1 cellular context compared by ENCODE assay signal in genomic region chr2:26345554-26346453, GRCh38.
A peak's percentile ranks its signal among the peaks of the same experiment; 100 is the strongest.
TF ChIP-seq lines count a peak whose summit lies in the region.

A gene with protein sequence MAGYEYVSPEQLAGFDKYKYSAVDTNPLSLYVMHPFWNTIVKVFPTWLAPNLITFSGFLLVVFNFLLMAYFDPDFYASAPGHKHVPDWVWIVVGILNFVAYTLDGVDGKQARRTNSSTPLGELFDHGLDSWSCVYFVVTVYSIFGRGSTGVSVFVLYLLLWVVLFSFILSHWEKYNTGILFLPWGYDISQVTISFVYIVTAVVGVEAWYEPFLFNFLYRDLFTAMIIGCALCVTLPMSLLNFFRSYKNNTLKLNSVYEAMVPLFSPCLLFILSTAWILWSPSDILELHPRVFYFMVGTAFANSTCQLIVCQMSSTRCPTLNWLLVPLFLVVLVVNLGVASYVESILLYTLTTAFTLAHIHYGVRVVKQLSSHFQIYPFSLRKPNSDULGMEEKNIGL (plus strand): TSS chr2:26346143. CDS start chr2:26346233, 90 bp downstream.

TF ChIP-seq in HepG2, 621 proteins besides CTCF, POLR2A, EP300 and RAD21 (continued from another document and continues in another):
- TF ChIP-seq CSRNP1 (CRISPR knock-in tag; IDR thresholded peaks at IDR 0.05) (peak; percentile 78; the same call in 1 of the 2 replicates), TOPORS (CRISPR knock-in tag; IDR thresholded peaks at IDR 0.05) (peak; percentile 82), POLR2AphosphoS5 (IDR thresholded peaks at IDR 0.05; ENCODE audit: low read depth, low read length) (peak; percentile 98), RFXAP (CRISPR knock-in tag; IDR thresholded peaks at IDR 0.05; ENCODE audit: borderline replicate concordance) (peak; percentile 77; the same call in 1 of the 2 replicates), CBX1 (IDR thresholded peaks at IDR 0.05; ENCODE audit: low read depth) (no peak), NKX3-1 (CRISPR knock-in tag; IDR thresholded peaks at IDR 0.05) (peak; percentile 83; the same call in 1 of the 2 replicates), ARNT (IDR thresholded peaks at IDR 0.05) (no peak), STAT5B (CRISPR knock-in tag; IDR thresholded peaks at IDR 0.05) (peak; percentile 82; the same call in 1 of the 2 replicates), ZNF101 (CRISPR knock-in tag; IDR thresholded peaks at IDR 0.05; ENCODE audit: borderline replicate concordance, low read depth) (0 out of 2 replicates have a peak, but pooled peaks have one; percentile 42), ZNF572 (CRISPR knock-in tag; IDR thresholded peaks at IDR 0.05) (peak; percentile 94), SP4 (CRISPR knock-in tag; IDR thresholded peaks at IDR 0.05) (peak; percentile 100), ZNF878 (CRISPR knock-in tag; IDR thresholded peaks at IDR 0.05) (0 out of 2 replicates have a peak, but pooled peaks have one; percentile 73), ZNF687 (CRISPR knock-in tag; IDR thresholded peaks at IDR 0.05) (peak; percentile 90), ZNF619 (CRISPR knock-in tag; IDR thresholded peaks at IDR 0.05) (no peak), ZNF569 (CRISPR knock-in tag; IDR thresholded peaks at IDR 0.05; ENCODE audit: borderline replicate concordance) (no peak), STAT6 (CRISPR knock-in tag; IDR thresholded peaks at IDR 0.05; ENCODE audit: borderline replicate concordance) (peak; percentile 74; the same call in 1 of the 2 replicates), ZNF577 (CRISPR knock-in tag; IDR thresholded peaks at IDR 0.05; ENCODE audit: borderline replicate concordance, low read depth) (0 out of 2 replicates have a peak, but pooled peaks have one; percentile 41), PBX3 (CRISPR knock-in tag; IDR thresholded peaks at IDR 0.05; ENCODE audit: borderline replicate concordance) (no peak), MZF1 (CRISPR knock-in tag; IDR thresholded peaks at IDR 0.05; ENCODE audit: borderline replicate concordance) (0 out of 2 replicates have a peak, but pooled peaks have one; percentile 86), PATZ1 (CRISPR knock-in tag; IDR thresholded peaks at IDR 0.05) (peak; percentile 84), ZNF367 (CRISPR knock-in tag; IDR thresholded peaks at IDR 0.05; ENCODE audit: borderline replicate concordance) (no peak), CHCHD3 (CRISPR knock-in tag; IDR thresholded peaks at IDR 0.05) (peak; percentile 63; the same call in 1 of the 2 replicates), THYN1 (CRISPR knock-in tag; IDR thresholded peaks at IDR 0.05; ENCODE audit: borderline replicate concordance, low read depth) (peak; percentile 82; the same call in 1 of the 2 replicates), GPBP1L1 (CRISPR knock-in tag; IDR thresholded peaks at IDR 0.05) (no peak), SOX6 (IDR thresholded peaks at IDR 0.05) (no peak), SOX6 (CRISPR knock-in tag; IDR thresholded peaks at IDR 0.05) (peak; percentile 76), ZNF652 (CRISPR knock-in tag; IDR thresholded peaks at IDR 0.05; ENCODE audit: borderline replicate concordance, low read depth) (no peak), JUND (CRISPR knock-in tag; IDR thresholded peaks at IDR 0.05) (peak; percentile 73), ZNF563 (CRISPR knock-in tag; IDR thresholded peaks at IDR 0.05) (peak; percentile 76), MTA3 (CRISPR knock-in tag; IDR thresholded peaks at IDR 0.05) (no peak)
- TF ChIP-seq, protein P1, sequence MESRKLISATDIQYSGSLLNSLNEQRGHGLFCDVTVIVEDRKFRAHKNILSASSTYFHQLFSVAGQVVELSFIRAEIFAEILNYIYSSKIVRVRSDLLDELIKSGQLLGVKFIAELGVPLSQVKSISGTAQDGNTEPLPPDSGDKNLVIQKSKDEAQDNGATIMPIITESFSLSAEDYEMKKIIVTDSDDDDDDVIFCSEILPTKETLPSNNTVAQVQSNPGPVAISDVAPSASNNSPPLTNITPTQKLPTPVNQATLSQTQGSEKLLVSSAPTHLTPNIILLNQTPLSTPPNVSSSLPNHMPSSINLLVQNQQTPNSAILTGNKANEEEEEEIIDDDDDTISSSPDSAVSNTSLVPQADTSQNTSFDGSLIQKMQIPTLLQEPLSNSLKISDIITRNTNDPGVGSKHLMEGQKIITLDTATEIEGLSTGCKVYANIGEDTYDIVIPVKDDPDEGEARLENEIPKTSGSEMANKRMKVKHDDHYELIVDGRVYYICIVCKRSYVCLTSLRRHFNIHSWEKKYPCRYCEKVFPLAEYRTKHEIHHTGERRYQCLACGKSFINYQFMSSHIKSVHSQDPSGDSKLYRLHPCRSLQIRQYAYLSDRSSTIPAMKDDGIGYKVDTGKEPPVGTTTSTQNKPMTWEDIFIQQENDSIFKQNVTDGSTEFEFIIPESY (CRISPR knock-in tag; IDR thresholded peaks at IDR 0.05): peak; percentile 53
- TF ChIP-seq, protein P2, sequence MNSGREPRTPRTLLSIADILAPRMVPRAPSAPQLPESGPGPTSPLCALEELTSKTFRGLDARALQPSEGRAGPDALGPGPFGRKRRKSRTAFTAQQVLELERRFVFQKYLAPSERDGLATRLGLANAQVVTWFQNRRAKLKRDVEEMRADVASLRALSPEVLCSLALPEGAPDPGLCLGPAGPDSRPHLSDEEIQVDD (CRISPR knock-in tag; IDR thresholded peaks at IDR 0.05; ENCODE audit: borderline replicate concordance): peak; percentile 45; the same call in 1 of the 2 replicates
- TF ChIP-seq, protein P3, sequence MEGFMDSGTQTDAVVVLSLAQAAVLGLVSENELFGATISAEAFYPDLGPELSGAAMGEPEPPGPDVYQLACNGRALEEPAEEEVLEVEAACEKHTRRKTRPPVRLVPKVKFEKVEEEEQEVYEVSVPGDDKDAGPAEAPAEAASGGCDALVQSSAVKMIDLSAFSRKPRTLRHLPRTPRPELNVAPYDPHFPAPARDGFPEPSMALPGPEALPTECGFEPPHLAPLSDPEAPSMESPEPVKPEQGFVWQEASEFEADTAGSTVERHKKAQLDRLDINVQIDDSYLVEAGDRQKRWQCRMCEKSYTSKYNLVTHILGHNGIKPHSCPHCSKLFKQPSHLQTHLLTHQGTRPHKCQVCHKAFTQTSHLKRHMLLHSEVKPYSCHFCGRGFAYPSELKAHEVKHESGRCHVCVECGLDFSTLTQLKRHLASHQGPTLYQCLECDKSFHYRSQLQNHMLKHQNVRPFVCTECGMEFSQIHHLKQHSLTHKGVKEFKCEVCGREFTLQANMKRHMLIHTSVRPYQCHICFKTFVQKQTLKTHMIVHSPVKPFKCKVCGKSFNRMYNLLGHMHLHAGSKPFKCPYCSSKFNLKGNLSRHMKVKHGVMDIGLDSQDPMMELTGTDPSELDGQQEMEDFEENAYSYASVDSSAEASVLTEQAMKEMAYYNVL (CRISPR knock-in tag; IDR thresholded peaks at IDR 0.05; ENCODE audit: borderline replicate concordance): 0 out of 2 replicates have a peak, but pooled peaks have one; percentile 33
- TF ChIP-seq, protein P4, sequence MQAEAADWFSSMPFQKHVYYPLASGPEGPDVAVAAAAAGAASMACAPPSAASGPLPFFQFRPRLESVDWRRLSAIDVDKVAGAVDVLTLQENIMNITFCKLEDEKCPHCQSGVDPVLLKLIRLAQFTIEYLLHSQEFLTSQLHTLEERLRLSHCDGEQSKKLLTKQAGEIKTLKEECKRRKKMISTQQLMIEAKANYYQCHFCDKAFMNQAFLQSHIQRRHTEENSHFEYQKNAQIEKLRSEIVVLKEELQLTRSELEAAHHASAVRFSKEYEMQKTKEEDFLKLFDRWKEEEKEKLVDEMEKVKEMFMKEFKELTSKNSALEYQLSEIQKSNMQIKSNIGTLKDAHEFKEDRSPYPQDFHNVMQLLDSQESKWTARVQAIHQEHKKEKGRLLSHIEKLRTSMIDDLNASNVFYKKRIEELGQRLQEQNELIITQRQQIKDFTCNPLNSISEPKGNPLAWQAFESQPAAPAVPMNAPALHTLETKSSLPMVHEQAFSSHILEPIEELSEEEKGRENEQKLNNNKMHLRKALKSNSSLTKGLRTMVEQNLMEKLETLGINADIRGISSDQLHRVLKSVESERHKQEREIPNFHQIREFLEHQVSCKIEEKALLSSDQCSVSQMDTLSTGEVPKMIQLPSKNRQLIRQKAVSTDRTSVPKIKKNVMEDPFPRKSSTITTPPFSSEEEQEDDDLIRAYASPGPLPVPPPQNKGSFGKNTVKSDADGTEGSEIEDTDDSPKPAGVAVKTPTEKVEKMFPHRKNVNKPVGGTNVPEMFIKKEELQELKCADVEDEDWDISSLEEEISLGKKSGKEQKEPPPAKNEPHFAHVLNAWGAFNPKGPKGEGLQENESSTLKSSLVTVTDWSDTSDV (CRISPR knock-in tag; IDR thresholded peaks at IDR 0.05): no peak
